1 cellular context compared by ENCODE assay signal in the genomic region with DNA sequence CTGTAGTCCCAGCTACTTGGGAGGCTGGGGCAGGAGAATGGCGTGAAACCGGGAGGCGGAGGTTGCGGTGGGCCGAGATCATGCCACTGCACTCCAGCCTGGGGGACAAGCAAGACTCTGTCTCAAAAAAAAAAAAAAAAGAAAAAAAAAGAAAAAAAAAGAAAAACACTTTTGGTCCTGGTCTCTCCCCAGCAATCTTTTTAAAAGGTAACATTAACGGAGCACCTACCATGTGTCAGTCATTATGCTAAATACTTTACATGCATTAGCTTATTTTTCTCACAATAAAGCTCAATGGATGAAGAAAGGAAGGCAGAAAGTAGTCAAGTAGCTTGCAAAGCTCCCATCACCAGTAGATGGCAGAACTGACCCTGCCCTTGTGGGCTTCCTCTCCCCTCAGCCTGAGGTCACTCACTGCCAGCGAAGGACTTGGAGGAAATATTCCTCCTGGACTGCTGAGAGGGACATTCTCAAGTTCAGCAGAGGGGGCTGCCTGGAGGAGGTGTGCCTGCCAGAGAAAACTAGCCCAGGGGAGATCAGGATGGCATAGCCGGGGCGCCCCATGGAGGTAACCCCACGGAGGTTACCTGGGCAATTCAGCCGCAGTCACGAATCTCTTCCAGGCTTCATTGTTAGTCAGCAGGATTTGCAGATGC.
TF ChIP-seq lines count a peak whose summit lies in the region.

No MANE protein-coding gene starts in this region.

TF ChIP-seq in GM12878, 131 proteins besides CTCF, POLR2A, EP300 and RAD21:
- no peak for TF ChIP-seq E2F4 (IDR thresholded peaks at IDR 0.05; ENCODE audit: low read depth, low read length)
- no peak for TF ChIP-seq BCL11A (IDR thresholded peaks at IDR 0.05; ENCODE audit: low read depth, low read length)
- no peak for TF ChIP-seq MEF2B (IDR thresholded peaks at IDR 0.05; ENCODE audit: partially characterized antibody, poor library complexity, severe bottlenecking)
- 0 out of 2 replicates have a peak, but pooled peaks have one; percentile 22 for TF ChIP-seq YY1 (IDR thresholded peaks at IDR 0.05; ENCODE audit: low read depth, low read length)
- no peak for TF ChIP-seq KAT2A (conservative IDR thresholded peaks at IDR 0.05; ENCODE audit: control insufficient read depth, low read depth, low read length)
- TF ChIP-seq, protein P1, sequence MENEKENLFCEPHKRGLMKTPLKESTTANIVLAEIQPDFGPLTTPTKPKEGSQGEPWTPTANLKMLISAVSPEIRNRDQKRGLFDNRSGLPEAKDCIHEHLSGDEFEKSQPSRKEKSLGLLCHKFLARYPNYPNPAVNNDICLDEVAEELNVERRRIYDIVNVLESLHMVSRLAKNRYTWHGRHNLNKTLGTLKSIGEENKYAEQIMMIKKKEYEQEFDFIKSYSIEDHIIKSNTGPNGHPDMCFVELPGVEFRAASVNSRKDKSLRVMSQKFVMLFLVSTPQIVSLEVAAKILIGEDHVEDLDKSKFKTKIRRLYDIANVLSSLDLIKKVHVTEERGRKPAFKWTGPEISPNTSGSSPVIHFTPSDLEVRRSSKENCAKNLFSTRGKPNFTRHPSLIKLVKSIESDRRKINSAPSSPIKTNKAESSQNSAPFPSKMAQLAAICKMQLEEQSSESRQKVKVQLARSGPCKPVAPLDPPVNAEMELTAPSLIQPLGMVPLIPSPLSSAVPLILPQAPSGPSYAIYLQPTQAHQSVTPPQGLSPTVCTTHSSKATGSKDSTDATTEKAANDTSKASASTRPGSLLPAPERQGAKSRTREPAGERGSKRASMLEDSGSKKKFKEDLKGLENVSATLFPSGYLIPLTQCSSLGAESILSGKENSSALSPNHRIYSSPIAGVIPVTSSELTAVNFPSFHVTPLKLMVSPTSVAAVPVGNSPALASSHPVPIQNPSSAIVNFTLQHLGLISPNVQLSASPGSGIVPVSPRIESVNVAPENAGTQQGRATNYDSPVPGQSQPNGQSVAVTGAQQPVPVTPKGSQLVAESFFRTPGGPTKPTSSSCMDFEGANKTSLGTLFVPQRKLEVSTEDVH (IDR thresholded peaks at IDR 0.05; ENCODE audit: low read depth, partially characterized antibody): no peak
- TF ChIP-seq CBX5 (IDR thresholded peaks at IDR 0.05; ENCODE audit: low read depth): no peak
- no peak for TF ChIP-seq ZNF384 (IDR thresholded peaks at IDR 0.05; ENCODE audit: borderline replicate concordance, low read depth, low read length)
- TF ChIP-seq, protein P2, sequence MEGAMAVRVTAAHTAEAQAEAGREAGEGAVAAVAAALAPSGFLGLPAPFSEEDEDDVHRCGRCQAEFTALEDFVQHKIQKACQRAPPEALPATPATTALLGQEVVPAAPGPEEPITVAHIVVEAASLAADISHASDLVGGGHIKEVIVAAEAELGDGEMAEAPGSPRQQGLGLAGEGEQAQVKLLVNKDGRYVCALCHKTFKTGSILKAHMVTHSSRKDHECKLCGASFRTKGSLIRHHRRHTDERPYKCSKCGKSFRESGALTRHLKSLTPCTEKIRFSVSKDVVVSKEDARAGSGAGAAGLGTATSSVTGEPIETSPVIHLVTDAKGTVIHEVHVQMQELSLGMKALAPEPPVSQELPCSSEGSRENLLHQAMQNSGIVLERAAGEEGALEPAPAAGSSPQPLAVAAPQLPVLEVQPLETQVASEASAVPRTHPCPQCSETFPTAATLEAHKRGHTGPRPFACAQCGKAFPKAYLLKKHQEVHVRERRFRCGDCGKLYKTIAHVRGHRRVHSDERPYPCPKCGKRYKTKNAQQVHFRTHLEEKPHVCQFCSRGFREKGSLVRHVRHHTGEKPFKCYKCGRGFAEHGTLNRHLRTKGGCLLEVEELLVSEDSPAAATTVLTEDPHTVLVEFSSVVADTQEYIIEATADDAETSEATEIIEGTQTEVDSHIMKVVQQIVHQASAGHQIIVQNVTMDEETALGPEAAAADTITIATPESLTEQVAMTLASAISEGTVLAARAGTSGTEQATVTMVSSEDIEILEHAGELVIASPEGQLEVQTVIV (IDR thresholded peaks at IDR 0.05; ENCODE audit: borderline replicate concordance, partially characterized antibody): no peak
- TF ChIP-seq HSF1 (IDR thresholded peaks at IDR 0.05; ENCODE audit: low read depth, low read length): no peak
- peak; percentile 72 for TF ChIP-seq SMC3 (IDR thresholded peaks at IDR 0.05; ENCODE audit: borderline replicate concordance, low read length)
- TF ChIP-seq, protein P3, sequence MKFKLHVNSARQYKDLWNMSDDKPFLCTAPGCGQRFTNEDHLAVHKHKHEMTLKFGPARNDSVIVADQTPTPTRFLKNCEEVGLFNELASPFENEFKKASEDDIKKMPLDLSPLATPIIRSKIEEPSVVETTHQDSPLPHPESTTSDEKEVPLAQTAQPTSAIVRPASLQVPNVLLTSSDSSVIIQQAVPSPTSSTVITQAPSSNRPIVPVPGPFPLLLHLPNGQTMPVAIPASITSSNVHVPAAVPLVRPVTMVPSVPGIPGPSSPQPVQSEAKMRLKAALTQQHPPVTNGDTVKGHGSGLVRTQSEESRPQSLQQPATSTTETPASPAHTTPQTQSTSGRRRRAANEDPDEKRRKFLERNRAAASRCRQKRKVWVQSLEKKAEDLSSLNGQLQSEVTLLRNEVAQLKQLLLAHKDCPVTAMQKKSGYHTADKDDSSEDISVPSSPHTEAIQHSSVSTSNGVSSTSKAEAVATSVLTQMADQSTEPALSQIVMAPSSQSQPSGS (IDR thresholded peaks at IDR 0.05; ENCODE audit: low read length): no peak
- no peak for TF ChIP-seq NRF1 (conservative IDR thresholded peaks at IDR 0.05; ENCODE audit: low read depth, low read length)
- no peak for TF ChIP-seq ZNF592 (IDR thresholded peaks at IDR 0.05)
- no peak for TF ChIP-seq TBL1XR1 (IDR thresholded peaks at IDR 0.05; ENCODE audit: low read depth, low read length)
- no peak for TF ChIP-seq GABPA (IDR thresholded peaks at IDR 0.05; ENCODE audit: low read depth)
- TF ChIP-seq PKNOX1 (IDR thresholded peaks at IDR 0.05): peak; percentile 26; the same call in 1 of the 2 replicates
- no peak for TF ChIP-seq KDM1A (IDR thresholded peaks at IDR 0.05; ENCODE audit: borderline replicate concordance)
- TF ChIP-seq JUND (IDR thresholded peaks at IDR 0.05; ENCODE audit: low read depth, low read length): no peak
- TF ChIP-seq SIN3A (IDR thresholded peaks at IDR 0.05; ENCODE audit: low read depth, low read length): no peak
- TF ChIP-seq, protein P4, sequence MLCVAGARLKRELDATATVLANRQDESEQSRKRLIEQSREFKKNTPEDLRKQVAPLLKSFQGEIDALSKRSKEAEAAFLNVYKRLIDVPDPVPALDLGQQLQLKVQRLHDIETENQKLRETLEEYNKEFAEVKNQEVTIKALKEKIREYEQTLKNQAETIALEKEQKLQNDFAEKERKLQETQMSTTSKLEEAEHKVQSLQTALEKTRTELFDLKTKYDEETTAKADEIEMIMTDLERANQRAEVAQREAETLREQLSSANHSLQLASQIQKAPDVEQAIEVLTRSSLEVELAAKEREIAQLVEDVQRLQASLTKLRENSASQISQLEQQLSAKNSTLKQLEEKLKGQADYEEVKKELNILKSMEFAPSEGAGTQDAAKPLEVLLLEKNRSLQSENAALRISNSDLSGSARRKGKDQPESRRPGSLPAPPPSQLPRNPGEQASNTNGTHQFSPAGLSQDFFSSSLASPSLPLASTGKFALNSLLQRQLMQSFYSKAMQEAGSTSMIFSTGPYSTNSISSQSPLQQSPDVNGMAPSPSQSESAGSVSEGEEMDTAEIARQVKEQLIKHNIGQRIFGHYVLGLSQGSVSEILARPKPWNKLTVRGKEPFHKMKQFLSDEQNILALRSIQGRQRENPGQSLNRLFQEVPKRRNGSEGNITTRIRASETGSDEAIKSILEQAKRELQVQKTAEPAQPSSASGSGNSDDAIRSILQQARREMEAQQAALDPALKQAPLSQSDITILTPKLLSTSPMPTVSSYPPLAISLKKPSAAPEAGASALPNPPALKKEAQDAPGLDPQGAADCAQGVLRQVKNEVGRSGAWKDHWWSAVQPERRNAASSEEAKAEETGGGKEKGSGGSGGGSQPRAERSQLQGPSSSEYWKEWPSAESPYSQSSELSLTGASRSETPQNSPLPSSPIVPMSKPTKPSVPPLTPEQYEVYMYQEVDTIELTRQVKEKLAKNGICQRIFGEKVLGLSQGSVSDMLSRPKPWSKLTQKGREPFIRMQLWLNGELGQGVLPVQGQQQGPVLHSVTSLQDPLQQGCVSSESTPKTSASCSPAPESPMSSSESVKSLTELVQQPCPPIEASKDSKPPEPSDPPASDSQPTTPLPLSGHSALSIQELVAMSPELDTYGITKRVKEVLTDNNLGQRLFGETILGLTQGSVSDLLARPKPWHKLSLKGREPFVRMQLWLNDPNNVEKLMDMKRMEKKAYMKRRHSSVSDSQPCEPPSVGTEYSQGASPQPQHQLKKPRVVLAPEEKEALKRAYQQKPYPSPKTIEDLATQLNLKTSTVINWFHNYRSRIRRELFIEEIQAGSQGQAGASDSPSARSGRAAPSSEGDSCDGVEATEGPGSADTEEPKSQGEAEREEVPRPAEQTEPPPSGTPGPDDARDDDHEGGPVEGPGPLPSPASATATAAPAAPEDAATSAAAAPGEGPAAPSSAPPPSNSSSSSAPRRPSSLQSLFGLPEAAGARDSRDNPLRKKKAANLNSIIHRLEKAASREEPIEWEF (IDR thresholded peaks at IDR 0.05; ENCODE audit: insufficient replicate concordance, low read depth, low read length): no peak
- no peak for TF ChIP-seq ATF7 (IDR thresholded peaks at IDR 0.05; ENCODE audit: low read depth)
- TF ChIP-seq USF1 (IDR thresholded peaks at IDR 0.05; ENCODE audit: borderline replicate concordance, extremely low read length, insufficient read depth, low read depth, low read length): no peak
